1 cellular context compared by ENCODE assay signal in the genomic region with DNA sequence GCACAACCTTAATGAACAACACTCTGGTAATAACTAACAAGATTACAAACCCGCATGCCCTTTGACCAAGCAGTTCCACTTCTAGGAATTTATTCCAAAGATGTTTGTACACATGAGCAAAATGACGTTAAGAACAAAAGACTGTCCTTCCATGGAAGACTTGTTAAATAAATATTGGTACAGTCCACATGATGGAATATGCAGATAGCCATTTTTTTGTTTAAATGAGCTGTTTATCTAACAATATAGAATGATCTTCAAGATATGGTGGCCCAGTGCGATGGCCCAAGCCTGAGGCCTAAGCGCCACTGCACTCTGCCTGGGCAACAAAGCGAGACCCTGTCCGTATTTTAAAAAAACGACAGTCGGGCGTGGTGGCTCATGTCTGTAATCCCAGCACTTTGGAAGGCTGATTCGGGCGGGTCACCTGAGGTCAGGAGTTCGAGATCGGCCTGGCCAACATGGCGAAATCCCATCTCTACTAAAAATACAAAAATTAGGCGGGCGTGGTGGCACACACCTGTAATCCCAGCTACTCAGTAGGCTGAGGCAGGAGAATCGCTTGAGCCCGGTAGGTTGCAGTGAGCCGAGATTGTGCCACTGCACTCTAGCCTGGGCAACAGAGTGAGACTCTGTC.
A peak's percentile ranks its signal among the peaks of the same experiment; 100 is the strongest.
TF ChIP-seq lines count a peak whose summit lies in the region.

No MANE protein-coding gene starts in this region.

TF ChIP-seq in HepG2, 621 proteins besides CTCF, POLR2A, EP300 and RAD21 (continued from another document and continues in another):
- TF ChIP-seq, protein P1, sequence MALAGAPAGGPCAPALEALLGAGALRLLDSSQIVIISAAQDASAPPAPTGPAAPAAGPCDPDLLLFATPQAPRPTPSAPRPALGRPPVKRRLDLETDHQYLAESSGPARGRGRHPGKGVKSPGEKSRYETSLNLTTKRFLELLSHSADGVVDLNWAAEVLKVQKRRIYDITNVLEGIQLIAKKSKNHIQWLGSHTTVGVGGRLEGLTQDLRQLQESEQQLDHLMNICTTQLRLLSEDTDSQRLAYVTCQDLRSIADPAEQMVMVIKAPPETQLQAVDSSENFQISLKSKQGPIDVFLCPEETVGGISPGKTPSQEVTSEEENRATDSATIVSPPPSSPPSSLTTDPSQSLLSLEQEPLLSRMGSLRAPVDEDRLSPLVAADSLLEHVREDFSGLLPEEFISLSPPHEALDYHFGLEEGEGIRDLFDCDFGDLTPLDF (CRISPR knock-in tag; IDR thresholded peaks at IDR 0.05): 0 out of 2 replicates have a peak, but pooled peaks have one; percentile 22
- TF ChIP-seq ZBTB21 (CRISPR knock-in tag; IDR thresholded peaks at IDR 0.05): peak; percentile 52; the same call in 1 of the 2 replicates
- 0 out of 2 replicates have a peak, but pooled peaks have one; percentile 32 for TF ChIP-seq NFAT5 (CRISPR knock-in tag; IDR thresholded peaks at IDR 0.05)
- 0 out of 2 replicates have a peak, but pooled peaks have one; percentile 7 for TF ChIP-seq ZNF569 (CRISPR knock-in tag; IDR thresholded peaks at IDR 0.05; ENCODE audit: borderline replicate concordance)
- peak; percentile 77; the same call in 1 of the 2 replicates for TF ChIP-seq SIX4 (CRISPR knock-in tag; IDR thresholded peaks at IDR 0.05)
- TF ChIP-seq, protein P2, sequence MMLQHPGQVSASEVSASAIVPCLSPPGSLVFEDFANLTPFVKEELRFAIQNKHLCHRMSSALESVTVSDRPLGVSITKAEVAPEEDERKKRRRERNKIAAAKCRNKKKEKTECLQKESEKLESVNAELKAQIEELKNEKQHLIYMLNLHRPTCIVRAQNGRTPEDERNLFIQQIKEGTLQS (CRISPR knock-in tag; IDR thresholded peaks at IDR 0.05): peak; percentile 41; the same call in 1 of the 2 replicates
- peak; percentile 90 for TF ChIP-seq GATAD2A (CRISPR knock-in tag; IDR thresholded peaks at IDR 0.05)
- 0 out of 2 replicates have a peak, but pooled peaks have one; percentile 64 for TF ChIP-seq MBD4 (IDR thresholded peaks at IDR 0.05; ENCODE audit: borderline replicate concordance, low read length)
- peak; percentile 92 for TF ChIP-seq RERE (CRISPR knock-in tag; IDR thresholded peaks at IDR 0.05; ENCODE audit: low read depth)
- 0 out of 2 replicates have a peak, but pooled peaks have one; percentile 56 for TF ChIP-seq ZNF180 (CRISPR knock-in tag; IDR thresholded peaks at IDR 0.05; ENCODE audit: borderline replicate concordance, low read depth)
- no peak for TF ChIP-seq NR1H2 (CRISPR knock-in tag; IDR thresholded peaks at IDR 0.05; ENCODE audit: borderline replicate concordance, low read depth)
- no peak for TF ChIP-seq ZBTB8A (CRISPR knock-in tag; IDR thresholded peaks at IDR 0.05; ENCODE audit: borderline replicate concordance, low read depth)
- TF ChIP-seq DNMT3B (CRISPR knock-in tag; conservative IDR thresholded peaks at IDR 0.05): 0 out of 2 replicates have a peak, but pooled peaks have one; percentile 31
- TF ChIP-seq, protein P3, sequence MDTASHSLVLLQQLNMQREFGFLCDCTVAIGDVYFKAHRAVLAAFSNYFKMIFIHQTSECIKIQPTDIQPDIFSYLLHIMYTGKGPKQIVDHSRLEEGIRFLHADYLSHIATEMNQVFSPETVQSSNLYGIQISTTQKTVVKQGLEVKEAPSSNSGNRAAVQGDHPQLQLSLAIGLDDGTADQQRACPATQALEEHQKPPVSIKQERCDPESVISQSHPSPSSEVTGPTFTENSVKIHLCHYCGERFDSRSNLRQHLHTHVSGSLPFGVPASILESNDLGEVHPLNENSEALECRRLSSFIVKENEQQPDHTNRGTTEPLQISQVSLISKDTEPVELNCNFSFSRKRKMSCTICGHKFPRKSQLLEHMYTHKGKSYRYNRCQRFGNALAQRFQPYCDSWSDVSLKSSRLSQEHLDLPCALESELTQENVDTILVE (CRISPR knock-in tag; IDR thresholded peaks at IDR 0.05): no peak; the same call in 1 of the 2 replicates
- TF ChIP-seq ZNF605 (CRISPR knock-in tag; IDR thresholded peaks at IDR 0.05): no peak
- peak; percentile 48 for TF ChIP-seq FOSL2 (CRISPR knock-in tag; IDR thresholded peaks at IDR 0.05)
- TF ChIP-seq ZFX (CRISPR knock-in tag; IDR thresholded peaks at IDR 0.05; ENCODE audit: low read depth): peak; percentile 85
- 0 out of 2 replicates have a peak, but pooled peaks have one; percentile 8 for TF ChIP-seq REXO4 (CRISPR knock-in tag; IDR thresholded peaks at IDR 0.05; ENCODE audit: borderline replicate concordance)
- no peak for TF ChIP-seq ZBTB46 (CRISPR knock-in tag; IDR thresholded peaks at IDR 0.05; ENCODE audit: borderline replicate concordance)
- TF ChIP-seq SRSF4 (IDR thresholded peaks at IDR 0.05; ENCODE audit: low read depth, low read length, poor library complexity, severe bottlenecking): no peak
- TF ChIP-seq, protein P4, sequence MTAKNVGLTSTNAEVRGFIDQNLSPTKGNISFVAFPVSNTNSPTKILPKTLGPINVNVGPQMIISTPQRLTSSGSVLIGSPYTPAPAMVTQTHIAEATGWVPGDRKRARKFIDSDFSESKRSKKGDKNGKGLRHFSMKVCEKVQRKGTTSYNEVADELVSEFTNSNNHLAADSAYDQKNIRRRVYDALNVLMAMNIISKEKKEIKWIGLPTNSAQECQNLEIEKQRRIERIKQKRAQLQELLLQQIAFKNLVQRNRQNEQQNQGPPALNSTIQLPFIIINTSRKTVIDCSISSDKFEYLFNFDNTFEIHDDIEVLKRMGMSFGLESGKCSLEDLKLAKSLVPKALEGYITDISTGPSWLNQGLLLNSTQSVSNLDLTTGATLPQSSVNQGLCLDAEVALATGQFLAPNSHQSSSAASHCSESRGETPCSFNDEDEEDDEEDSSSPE (CRISPR knock-in tag; IDR thresholded peaks at IDR 0.05): peak; percentile 52; the same call in 1 of the 2 replicates
- no peak for TF ChIP-seq ZNF547 (CRISPR knock-in tag; IDR thresholded peaks at IDR 0.05)
- no peak for TF ChIP-seq TCF12 (IDR thresholded peaks at IDR 0.05)
- no peak; the same call in 1 of the 2 replicates for TF ChIP-seq TCF12 (CRISPR knock-in tag; IDR thresholded peaks at IDR 0.05)
- no peak for TF ChIP-seq ZNF513 (CRISPR knock-in tag; conservative IDR thresholded peaks at IDR 0.05)
- TF ChIP-seq ESRRA (CRISPR knock-in tag; IDR thresholded peaks at IDR 0.05; ENCODE audit: low read depth): peak; percentile 45; the same call in 1 of the 2 replicates
- TF ChIP-seq FOXA1 (IDR thresholded peaks at IDR 0.05): peak; percentile 91
- peak; percentile 97 for TF ChIP-seq FOXA1 (CRISPR knock-in tag; IDR thresholded peaks at IDR 0.05)
- TF ChIP-seq ZNF501 (CRISPR knock-in tag; IDR thresholded peaks at IDR 0.05): peak; percentile 75
- peak; percentile 93 for TF ChIP-seq ZMYM2 (CRISPR knock-in tag; IDR thresholded peaks at IDR 0.05)
- peak; percentile 63 for TF ChIP-seq CBX1 (IDR thresholded peaks at IDR 0.05; ENCODE audit: low read depth)
- 0 out of 2 replicates have a peak, but pooled peaks have one; percentile 47 for TF ChIP-seq RNF219 (CRISPR knock-in tag; IDR thresholded peaks at IDR 0.05)
- TF ChIP-seq TARDBP (CRISPR knock-in tag; IDR thresholded peaks at IDR 0.05): no peak; the same call in 1 of the 2 replicates
- no peak for TF ChIP-seq ZNF10 (CRISPR knock-in tag; IDR thresholded peaks at IDR 0.05; ENCODE audit: borderline replicate concordance, low read depth)
